Comparison of ENCODE assay signal across 22 cellular contexts in genomic region chr16:50238868-50239301, GRCh38. TPM values are rescaled to one million over a fixed set of nuclear protein-coding genes. Genes with fewer than 3 reads are reported as not detected.
DNase-seq lines count a peak whose midpoint lies in the region; ATAC-seq and TF ChIP-seq lines count a peak whose summit lies in the region.
"Had no signal": no experiment of that assay in that cellular context is flagged by ENCODE, and none has a peak within 500 bp of the region (broad histone marks: within the 10 kb centered on the region; RNA-seq: fewer than 3 reads in every experiment).

No MANE protein-coding gene starts in this region.

- H3K36me3 ChIP-seq in upper lobe of left lung (no peaks in the 10 kb centered on the region), body of pancreas (replicated peaks in 1 of 2; ENCODE audit: insufficient read depth in 1 of 2, low read depth in 2 of 2) (no peaks in the 10 kb centered on the region)
- H3K36me3 ChIP-seq: gastrocnemius medialis, neural progenitor cell, right atrium auricular region had no signal

- H3K4me3 ChIP-seq in upper lobe of left lung (no peak overlapping the region), body of pancreas (no peak overlapping the region)
- H3K4me3 ChIP-seq: gastrocnemius medialis, GM23248, neural progenitor cell, PC-9, right atrium auricular region had no signal

- 45 to 63% methylated on average over 5 of the region's 5 CpGs for WGBS in upper lobe of left lung, 2 donors
- 64 to 65% methylated on average over 5 of the region's 5 CpGs for WGBS in body of pancreas, 2 donors

- intact Hi-C loops in body of pancreas (cut with DNase I), result no loop called here

- TF ChIP-seq POLR2A in upper lobe of left lung (IDR thresholded peaks at IDR 0.05) (no peak), body of pancreas (IDR thresholded peaks at IDR 0.05) (no peak)

- H3K27me3 ChIP-seq in upper lobe of left lung (no peaks in the 10 kb centered on the region), body of pancreas (no peaks in the 10 kb centered on the region)
- H3K27me3 ChIP-seq: gastrocnemius medialis, right atrium auricular region had no signal

- DNase-seq in NCI-H146 (lab: John Stamatoyannopoulos, UW) (peak; percentile 33), NCI-H146 treated with DMSO at 0.1 percent for 48 hours (lab: John Stamatoyannopoulos, UW; ENCODE audit: unreplicated experiment) (no peak), NCI-H1417 treated with DMSO at 0.1 percent for 48 hours (lab: John Stamatoyannopoulos, UW) (peak; percentile 18), NCI-H510A treated with DMSO at 0.1 percent for 48 hours (lab: John Stamatoyannopoulos, UW) (peak; percentile 77), upper lobe of left lung (peak in 1 of 2 donors; percentile 78), NCI-H82 treated with DMSO at 0.1 percent for 48 hours (lab: John Stamatoyannopoulos, UW; ENCODE audit: unreplicated experiment) (no peak), body of pancreas (no peak)
- DNase-seq in activated CD8-positive, alpha-beta memory T cell treated with anti-CD3 and anti-CD28 coated beads, Interleukin-2, amount 50 U/mL, for 4 hours, result no peak
- DNase-seq: activated CD4-positive, alpha-beta T cell treated with anti-CD3 and anti-CD28 coated beads for 4 hours; activated gamma-delta T cell; EL; gastrocnemius medialis; GM23248; NCI-H1694; Right ventricle myocardium superior; stimulated activated CD4-positive, alpha-beta T cell treated with anti-CD3 and anti-CD28 coated beads, Interleukin-4, amount 100 ng/mL, for 24 hours had no signal

- no peaks in the 10 kb centered on the region for H3K9me3 ChIP-seq in upper lobe of left lung
- H3K9me3 ChIP-seq in body of pancreas, result no peaks in the 10 kb centered on the region
- H3K9me3 ChIP-seq: gastrocnemius medialis, right atrium auricular region had no signal

- peak in 1 of 4 donors; percentile 80 for TF ChIP-seq EP300 in upper lobe of left lung (IDR thresholded peaks at IDR 0.05)

- TF ChIP-seq CTCF in upper lobe of left lung (IDR thresholded peaks at IDR 0.05), result no peak
- TF ChIP-seq CTCF in body of pancreas (IDR thresholded peaks at IDR 0.05), result no peak

- ATAC-seq in upper lobe of left lung (ENCODE audit: low FRiP score in 2 of 2) (peak; percentile 41 to 87), body of pancreas (no peak)
- ATAC-seq: gastrocnemius medialis; stimulated activated effector memory CD8-positive, alpha-beta T cell treated with anti-CD3 and anti-CD28 coated beads, Interleukin-12 subunit alpha, Interleukin-12 subunit beta, amount 100 ng/mL, for 72 hours had no signal

- H3K4me1 ChIP-seq in upper lobe of left lung (peaks cover 0 to 8% (median 0%) of the 10 kb centered on the region in 4 donors), body of pancreas (no peaks in the 10 kb centered on the region)
- H3K4me1 ChIP-seq: neural progenitor cell, right atrium auricular region had no signal

- H3K27ac ChIP-seq in upper lobe of left lung (peak overlapping the region in 2 of 4 donors; percentile 15 to 41), body of pancreas (no peak overlapping the region)
- H3K27ac ChIP-seq: 22Rv1, gastrocnemius medialis, GM23248, neural progenitor cell, PC-9, right atrium auricular region, VCaP had no signal

RNA-seq across cellular contexts. Expression of gene ADCY7, which starts 27.5 kb away (rescaled TPM):
- total RNA-seq in upper lobe of left lung, result 100 to 1,000 TPM in 3 of 6 donors, 10 to 100 TPM in 3; 46.9 to 177 (median 101) TPM
- 1 to 10 TPM; 4.9 to 8.6 TPM for total RNA-seq in body of pancreas

Comparison
In these comparisons a context has a peak if more than half of its experiments do, and no peak if none do; other contexts are left out.
1. DNase-seq: peak in NCI-H146 (single experiment), NCI-H1417 treated with DMSO at 0.1 percent for 48 hours (single experiment) and NCI-H510A treated with DMSO at 0.1 percent for 48 hours (single experiment); none in NCI-H146 treated with DMSO at 0.1 percent for 48 hours (single experiment), activated CD8-positive, alpha-beta memory T cell treated with anti-CD3 and anti-CD28 coated beads, Interleukin-2, amount 50 U/mL, for 4 hours (single experiment), NCI-H82 treated with DMSO at 0.1 percent for 48 hours (single experiment) and body of pancreas (0 of 4).
2. RNA of gene ADCY7, which starts 27.5 kb away (total RNA-seq): 46.9 to 177 TPM in upper lobe of left lung; 4.9 to 8.6 TPM in body of pancreas; every median in the first group is over 4 times any median in the second.